In the genomic region with DNA sequence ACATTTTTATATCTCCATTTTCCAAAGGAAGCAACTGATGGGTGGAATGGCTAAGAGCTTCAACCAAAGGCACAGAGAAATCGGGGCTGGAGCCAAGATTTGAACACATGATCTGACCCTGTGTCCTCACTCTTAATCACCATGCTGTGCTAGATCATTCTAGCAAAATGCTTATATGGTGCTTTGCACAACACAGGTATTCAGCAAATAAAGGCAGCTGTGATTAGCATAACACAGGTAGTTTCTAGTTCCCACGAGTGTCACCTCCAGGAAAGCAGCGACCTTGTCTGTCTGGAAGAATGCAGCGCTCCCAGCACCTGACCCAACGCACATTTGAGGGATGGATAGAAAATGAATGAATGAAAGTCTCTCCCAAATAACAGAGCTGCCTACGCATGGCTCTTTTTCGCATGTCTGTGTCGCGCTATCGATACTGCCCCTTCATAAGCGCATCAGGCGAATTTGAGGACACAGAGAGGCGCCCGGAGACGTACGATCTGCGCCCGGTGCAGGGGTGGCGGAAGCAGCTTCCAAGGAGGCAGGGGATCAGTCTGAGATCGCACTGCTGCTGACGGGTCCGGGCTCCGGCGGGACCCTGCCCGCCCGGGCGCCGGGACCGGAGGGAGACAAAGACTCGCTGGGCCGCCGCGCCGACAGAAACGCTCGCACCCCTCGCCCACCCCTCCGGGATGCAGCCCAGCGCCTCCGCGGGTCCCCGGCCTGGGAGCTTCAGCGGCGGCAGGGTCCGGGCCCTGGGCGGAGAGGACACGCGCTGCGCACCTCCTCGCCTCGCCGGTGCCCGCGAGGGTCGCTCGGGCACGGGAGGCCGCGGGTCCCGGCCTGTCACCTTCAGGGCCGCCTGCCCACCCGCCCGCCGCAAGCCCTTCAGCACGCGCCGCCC, we compare ENCODE assay signal across 8 cellular contexts. TPM values are rescaled to one million over a fixed set of nuclear protein-coding genes. Genes with fewer than 3 reads are reported as not detected.
A peak's percentile ranks its signal among the peaks of the same experiment; 100 is the strongest.
DNase-seq lines count a peak whose midpoint lies in the region; ATAC-seq and TF ChIP-seq lines count a peak whose summit lies in the region.

No MANE protein-coding gene starts in this region.

- in situ Hi-C loops in gastrocnemius medialis (cut with MboI; ENCODE audit: low sequenced_read_pairs in 4 of 4): loop anchor here in 2 of 4 donors (25.0 kb wide), 1 partner anchor 1566 kb away; no protein-coding TSS in a partner anchor

- peaks cover 41% of the 10 kb centered on the region for H3K4me1 Mint-ChIP-seq in activated naive CD8-positive, alpha-beta T cell (ENCODE audit: low read depth)

- WGBS in right cardiac atrium: 1% methylated on average over 67 of the region's 67 CpGs

- H3K4me1 ChIP-seq in right cardiac atrium (ENCODE audit: control insufficient read depth, insufficient read depth, low read length): peaks cover 11% of the 10 kb centered on the region
- H3K4me1 ChIP-seq in gastrocnemius medialis: peaks cover 48 to 55% of the 10 kb centered on the region in 2 donors

- H3K9me3 Mint-ChIP-seq in activated naive CD8-positive, alpha-beta T cell (ENCODE audit: low read depth): no peaks in the 10 kb centered on the region

- no peak for TF ChIP-seq CTCF in gastrocnemius medialis (IDR thresholded peaks at IDR 0.05 in 4 of 5, conservative IDR thresholded peaks at IDR 0.05 in 1 of 5)

- H3K27me3 ChIP-seq in right cardiac atrium (ENCODE audit: control insufficient read depth, insufficient read depth): no peaks in the 10 kb centered on the region
- H3K27me3 ChIP-seq in gastrocnemius medialis: no peaks in the 10 kb centered on the region

- intact Hi-C loops in right cardiac atrium (cut with DNase I): no loop called here
- intact Hi-C loops in gastrocnemius medialis (cut with DNase I; ENCODE audit: low total_unique reads): loop anchor here (5.0 kb wide), 1 partner anchor 34 kb away; no protein-coding TSS in a partner anchor

- H3K27ac Mint-ChIP-seq in activated naive CD8-positive, alpha-beta T cell: peak overlapping the region; percentile 54

- peak; percentile 26 for ATAC-seq in GM21529 (IDR thresholded peaks at IDR 0.05; ENCODE audit: unreplicated experiment)
- ATAC-seq in right cardiac atrium: peak; percentile 1 to 2
- ATAC-seq in gastrocnemius medialis: peak; percentile 28 to 44

- H3K27me3 Mint-ChIP-seq in activated naive CD8-positive, alpha-beta T cell: peaks cover 2% of the 10 kb centered on the region

- peak overlapping the region; percentile 89 for H3K4me3 Mint-ChIP-seq in activated naive CD8-positive, alpha-beta T cell

- peak; percentile 24 to 35 for TF ChIP-seq POLR2A in gastrocnemius medialis (IDR thresholded peaks at IDR 0.05)

- H3K4me3 ChIP-seq in right cardiac atrium (ENCODE audit: low read length): peak overlapping the region; percentile 90
- H3K4me3 ChIP-seq in gastrocnemius medialis: peak overlapping the region; percentile 70 to 84 (median 77)

- DNase-seq in GM03348 (ENCODE audit: low spot score) (peak; percentile 49), right cardiac atrium (peak in 1 of 3 donors; percentile 30), gastrocnemius medialis (peak in 1 of 2 donors; percentile 67), NCI-H510A treated with DMSO at 0.1 percent for 48 hours (lab: John Stamatoyannopoulos, UW) (no peak), NCI-H1436 (lab: John Stamatoyannopoulos, UW) (no peak)

- H3K27ac ChIP-seq in KOPT-K1 (ENCODE audit: low read depth, low read length, poor library complexity, severe bottlenecking): peak overlapping the region; percentile 61
- H3K27ac ChIP-seq in right cardiac atrium (ENCODE audit: low read length): peak overlapping the region; percentile 65
- H3K27ac ChIP-seq in gastrocnemius medialis: peak overlapping the region; percentile 91 to 99 (median 96)

- no peaks in the 10 kb centered on the region for H3K9me3 ChIP-seq in KOPT-K1 (ENCODE audit: insufficient read depth, low read length, poor library complexity, severe bottlenecking)
- H3K9me3 ChIP-seq in right cardiac atrium (ENCODE audit: control insufficient read depth, low read length): no peaks in the 10 kb centered on the region
- H3K9me3 ChIP-seq in gastrocnemius medialis: no peaks in the 10 kb centered on the region

- no peaks in the 10 kb centered on the region for H3K36me3 Mint-ChIP-seq in activated naive CD8-positive, alpha-beta T cell

- H3K36me3 ChIP-seq in KOPT-K1 (ENCODE audit: insufficient read depth, low read length) (no peaks in the 10 kb centered on the region), gastrocnemius medialis (no peaks in the 10 kb centered on the region)

RNA-seq across cellular contexts. Expression of a gene that starts 0.6 kb away (rescaled TPM):
- total RNA-seq in right cardiac atrium (10 to 100 TPM; 64.6 to 88.9 (median 83.0) TPM), gastrocnemius medialis (10 to 100 TPM; 52.5 to 61.7 (median 59.7) TPM)
- polyA plus RNA-seq in right cardiac atrium: 52.9 TPM

RNA-seq across cellular contexts. Expression of a gene that starts 24.8 kb away (rescaled TPM):
- total RNA-seq in right cardiac atrium (not detected), gastrocnemius medialis (not detected)
- polyA plus RNA-seq in right cardiac atrium: not detected

RNA-seq across cellular contexts. Expression of a gene that starts 25.0 kb away (rescaled TPM):
- total RNA-seq in right cardiac atrium (1 to 10 TPM; 3.4 to 4.2 (median 4.0) TPM), gastrocnemius medialis (1 to 10 TPM; 4.1 to 7.1 (median 5.0) TPM)
- polyA plus RNA-seq in right cardiac atrium: 3.3 TPM
